9 cellular contexts compared by ENCODE assay signal in the genomic region with DNA sequence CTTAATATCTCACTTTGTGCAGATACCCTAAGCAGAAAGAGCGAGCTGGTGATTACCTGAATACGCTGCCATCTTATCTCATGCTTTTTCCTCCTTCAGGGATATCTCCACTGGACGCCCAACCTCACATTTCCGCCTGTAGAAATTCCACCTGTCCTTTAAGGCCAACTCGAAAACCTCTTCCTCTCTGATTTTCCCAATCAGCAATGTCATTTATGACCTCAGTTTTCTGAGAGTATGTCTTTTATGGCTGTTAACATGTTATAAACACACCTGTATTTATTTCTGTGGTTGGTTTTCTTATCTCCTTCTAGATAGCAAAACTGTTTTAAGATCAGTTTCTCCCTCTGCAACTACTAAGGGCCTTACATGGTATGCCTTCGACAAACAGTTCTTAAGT. TPM values are rescaled to one million over a fixed set of nuclear protein-coding genes. Genes with fewer than 3 reads are reported as not detected.
DNase-seq lines count a peak whose midpoint lies in the region; ATAC-seq and TF ChIP-seq lines count a peak whose summit lies in the region.
"Had no signal": no experiment of that assay in that cellular context is flagged by ENCODE, and none has a peak within 500 bp of the region (broad histone marks: within the 10 kb centered on the region; RNA-seq: fewer than 3 reads in every experiment).

No MANE protein-coding gene starts in this region.

- no peaks in the 10 kb centered on the region for H3K9me2 ChIP-seq in HCT116 (ENCODE audit: insufficient read depth)

- H3K36me3 Mint-ChIP-seq in endodermal cell (ENCODE audit: low read depth): no peaks in the 10 kb centered on the region

- H3K9me3 ChIP-seq in HCT116 (ENCODE audit: control insufficient read depth in 1 of 2, insufficient read depth in 1 of 2, low read depth in 1 of 2, low read length in 2 of 2) (no peaks in the 10 kb centered on the region), Peyer's patch (no peaks in the 10 kb centered on the region), endodermal cell (ENCODE audit: control insufficient read depth, low read length) (no peaks in the 10 kb centered on the region)

- peaks cover 25% of the 10 kb centered on the region for H3K27me3 Mint-ChIP-seq in endodermal cell (ENCODE audit: insufficient read depth)

- RAD21 ChIA-PET in HCT116 (lab: Charles Lee; ENCODE audit: low non-redundant PET in 1 of 2, low total read pairs in 2 of 2, uncharacterized antibody in 2 of 2, unreplicated experiment in 2 of 2): interaction anchor here in 1 of 2 experiments (2.0 kb wide), 1 partner anchor 41 kb away, joined by 8 read pairs; no protein-coding TSS in a partner anchor

- H3K4me3 ChIP-seq in HCT116 (replicated peaks in 1 of 2; ENCODE audit: low read depth in 1 of 2, low read length in 2 of 2) (no peak overlapping the region; a peak in 1 of 4 replicates), Peyer's patch (no peak overlapping the region), endodermal cell (ENCODE audit: low read length) (no peak overlapping the region), rectal smooth muscle tissue (ENCODE audit: low read length) (no peak overlapping the region)

- intact Hi-C loops in HCT116 (cut with micrococcal nuclease) (loop anchor here (1.0 kb wide), 2 partner anchors 11 to 42 kb away; no protein-coding TSS in a partner anchor), head of caudate nucleus (cut with DNase I) (loop anchor here (2.0 kb wide), 1 partner anchor 41 kb away; no protein-coding TSS in a partner anchor)

- no peaks in the 10 kb centered on the region for H3K27me3 ChIP-seq in HCT116 (ENCODE audit: insufficient read depth, low read length)
- no peaks in the 10 kb centered on the region for H3K27me3 ChIP-seq in Peyer's patch
- H3K27me3 ChIP-seq in endodermal cell (ENCODE audit: control insufficient read depth, insufficient read depth, low read length, poor library complexity, severe bottlenecking): peaks cover 31% of the 10 kb centered on the region
- H3K27me3 ChIP-seq in rectal smooth muscle tissue (ENCODE audit: control insufficient read depth, insufficient read depth, low read length): no peaks in the 10 kb centered on the region

- peaks cover 2 to 20% of the 10 kb centered on the region in 2 experiments; a peak in 2 of 4 replicates for H3K4me1 ChIP-seq in HCT116 (ENCODE audit: control insufficient read depth in 1 of 2, insufficient read depth in 2 of 2, low read length in 2 of 2)
- peaks cover 0 to 46% (median 20%) of the 10 kb centered on the region in 4 donors for H3K4me1 ChIP-seq in Peyer's patch
- H3K4me1 ChIP-seq in endodermal cell (ENCODE audit: control insufficient read depth, insufficient read depth, low read length): no peaks in the 10 kb centered on the region
- H3K4me1 ChIP-seq in rectal smooth muscle tissue (ENCODE audit: control insufficient read depth, insufficient read depth, low read length): peaks cover 22% of the 10 kb centered on the region

- CTCF ChIA-PET in HCT116 (lab: Charles Lee): interaction anchor here (0.9 to 2.6 kb wide), 6 partner anchors 13 to 95 kb away, joined by 3 to 30 read pairs (median 10); no protein-coding TSS in a partner anchor

- peak overlapping the region; percentile 81 for H2AFZ ChIP-seq in HCT116 (ENCODE audit: low read depth, low read length, poor library complexity, severe bottlenecking)

- H3K9ac ChIP-seq in HCT116 (ENCODE audit: low read length): no peak overlapping the region
- H3K9ac ChIP-seq in endodermal cell (ENCODE audit: extremely low read depth, low read length, poor library complexity, severe bottlenecking): no peak overlapping the region
- no peak overlapping the region for H3K9ac ChIP-seq in rectal smooth muscle tissue (ENCODE audit: low read length)

- DNase-seq in HCT116 (ENCODE audit: low read depth, low spot score) (no peak), Peyer's patch (no peak), endodermal cell (no peak), DMS153 treated with DMSO at 0.1 percent for 48 hours (lab: John Stamatoyannopoulos, UW; ENCODE audit: unreplicated experiment) (no peak), head of caudate nucleus (no peak)

- H3K4me2 ChIP-seq in HCT116 (ENCODE audit: low read length): peak overlapping the region; percentile 77

- H3K36me3 ChIP-seq in HCT116 (ENCODE audit: control insufficient read depth in 1 of 2, insufficient read depth in 2 of 2, low read length in 2 of 2): peaks cover 0 to 6% of the 10 kb centered on the region in 2 experiments; a peak in 1 of 4 replicates
- no peaks in the 10 kb centered on the region for H3K36me3 ChIP-seq in Peyer's patch
- H3K36me3 ChIP-seq in endodermal cell (ENCODE audit: control insufficient read depth, insufficient read depth, low read length): no peaks in the 10 kb centered on the region
- H3K36me3 ChIP-seq in rectal smooth muscle tissue (ENCODE audit: control insufficient read depth, insufficient read depth, low read length): no peaks in the 10 kb centered on the region

- WGBS in endodermal cell (ENCODE audit: insufficient coverage in 1 of 2, insufficient read length in 1 of 2), 2 experiments: 94 to 97% methylated on average over 4 to 6 of the region's 6 CpGs

- H3K9me3 Mint-ChIP-seq in endodermal cell: no peaks in the 10 kb centered on the region

- TF ChIP-seq POLR2A in HCT116 (IDR thresholded peaks at IDR 0.05; ENCODE audit: borderline replicate concordance, extremely low read depth, insufficient read depth, insufficient read length): no peak
- no peak for TF ChIP-seq POLR2A in Peyer's patch (IDR thresholded peaks at IDR 0.05)

- ATAC-seq in HCT116 (no peak), GM19351 (IDR thresholded peaks at IDR 0.05; ENCODE audit: unreplicated experiment) (no peak), GM21528 (IDR thresholded peaks at IDR 0.05; ENCODE audit: low FRiP score, unreplicated experiment) (no peak)

- POLR2A ChIA-PET in HCT116 (lab: Charles Lee): no interaction called here

- TF ChIP-seq RAD21 in HCT116 (IDR thresholded peaks at IDR 0.05; ENCODE audit: low read depth): no peak

- BruUV-seq in HCT116 (replicated peaks; lab: Mats Ljungman, UMichigan): no TSS peak

- H3K79me2 ChIP-seq in HCT116 (ENCODE audit: insufficient read depth, low read length): peaks cover 15% of the 10 kb centered on the region; the same call in 1 of the 2 replicates

- H3K27ac ChIP-seq in HCT116 (ENCODE audit: low read depth, low read length): no peak overlapping the region
- H3K27ac ChIP-seq in Peyer's patch: peak overlapping the region; percentile 93 to 95 (median 93)
- no peak overlapping the region for H3K27ac ChIP-seq in endodermal cell (ENCODE audit: low read depth, low read length)
- H3K27ac ChIP-seq in rectal smooth muscle tissue (ENCODE audit: low read depth, low read length): peak overlapping the region; percentile 81

- no peak overlapping the region for H3K27ac Mint-ChIP-seq in endodermal cell

- TF ChIP-seq CTCF in HCT116 (IDR thresholded peaks at IDR 0.05 in 2 of 3, conservative IDR thresholded peaks at IDR 0.05 in 1 of 3; ENCODE audit: borderline replicate concordance in 1 of 3, insufficient read depth in 1 of 3, low read depth in 2 of 3, low read length in 2 of 3) (no peak), Peyer's patch (IDR thresholded peaks at IDR 0.05) (no peak), endodermal cell (conservative IDR thresholded peaks at IDR 0.05) (no peak)

- peaks cover 6% of the 10 kb centered on the region for H3K4me1 Mint-ChIP-seq in endodermal cell

- H4K20me1 ChIP-seq in HCT116 (ENCODE audit: insufficient read depth): no peaks in the 10 kb centered on the region

- peak overlapping the region; percentile 62 for H3K4me3 Mint-ChIP-seq in endodermal cell

TF ChIP-seq in HCT116, 20 proteins besides CTCF, POLR2A, EP300 and RAD21:
- TF ChIP-seq JUND (IDR thresholded peaks at IDR 0.05): no peak
- TF ChIP-seq EZH2 (IDR thresholded peaks at IDR 0.05): no peak
- TF ChIP-seq EZH2phosphoT487 (IDR thresholded peaks at IDR 0.05; ENCODE audit: borderline replicate concordance): no peak
- no peak for TF ChIP-seq EGR1 (IDR thresholded peaks at IDR 0.05; ENCODE audit: low read depth)
- TF ChIP-seq SIN3A (IDR thresholded peaks at IDR 0.05; ENCODE audit: low read depth): no peak
- no peak for TF ChIP-seq ATF3 (IDR thresholded peaks at IDR 0.05)
- no peak for TF ChIP-seq SP1 (IDR thresholded peaks at IDR 0.05; ENCODE audit: low read depth)
- TF ChIP-seq SRF (IDR thresholded peaks at IDR 0.05; ENCODE audit: low read depth): no peak
- TF ChIP-seq POLR2AphosphoS5 (IDR thresholded peaks at IDR 0.05; ENCODE audit: low read depth, low read length): no peak
- no peak for TF ChIP-seq ZNF274 (IDR thresholded peaks at IDR 0.05; ENCODE audit: low read depth, low read length)
- TF ChIP-seq CBX3 (IDR thresholded peaks at IDR 0.05; ENCODE audit: low read depth): no peak
- TF ChIP-seq, protein P1, sequence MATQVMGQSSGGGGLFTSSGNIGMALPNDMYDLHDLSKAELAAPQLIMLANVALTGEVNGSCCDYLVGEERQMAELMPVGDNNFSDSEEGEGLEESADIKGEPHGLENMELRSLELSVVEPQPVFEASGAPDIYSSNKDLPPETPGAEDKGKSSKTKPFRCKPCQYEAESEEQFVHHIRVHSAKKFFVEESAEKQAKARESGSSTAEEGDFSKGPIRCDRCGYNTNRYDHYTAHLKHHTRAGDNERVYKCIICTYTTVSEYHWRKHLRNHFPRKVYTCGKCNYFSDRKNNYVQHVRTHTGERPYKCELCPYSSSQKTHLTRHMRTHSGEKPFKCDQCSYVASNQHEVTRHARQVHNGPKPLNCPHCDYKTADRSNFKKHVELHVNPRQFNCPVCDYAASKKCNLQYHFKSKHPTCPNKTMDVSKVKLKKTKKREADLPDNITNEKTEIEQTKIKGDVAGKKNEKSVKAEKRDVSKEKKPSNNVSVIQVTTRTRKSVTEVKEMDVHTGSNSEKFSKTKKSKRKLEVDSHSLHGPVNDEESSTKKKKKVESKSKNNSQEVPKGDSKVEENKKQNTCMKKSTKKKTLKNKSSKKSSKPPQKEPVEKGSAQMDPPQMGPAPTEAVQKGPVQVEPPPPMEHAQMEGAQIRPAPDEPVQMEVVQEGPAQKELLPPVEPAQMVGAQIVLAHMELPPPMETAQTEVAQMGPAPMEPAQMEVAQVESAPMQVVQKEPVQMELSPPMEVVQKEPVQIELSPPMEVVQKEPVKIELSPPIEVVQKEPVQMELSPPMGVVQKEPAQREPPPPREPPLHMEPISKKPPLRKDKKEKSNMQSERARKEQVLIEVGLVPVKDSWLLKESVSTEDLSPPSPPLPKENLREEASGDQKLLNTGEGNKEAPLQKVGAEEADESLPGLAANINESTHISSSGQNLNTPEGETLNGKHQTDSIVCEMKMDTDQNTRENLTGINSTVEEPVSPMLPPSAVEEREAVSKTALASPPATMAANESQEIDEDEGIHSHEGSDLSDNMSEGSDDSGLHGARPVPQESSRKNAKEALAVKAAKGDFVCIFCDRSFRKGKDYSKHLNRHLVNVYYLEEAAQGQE (IDR thresholded peaks at IDR 0.05; ENCODE audit: low read depth): no peak

RNA-seq across cellular contexts. Expression of gene CD34, which starts 41.1 kb away (rescaled TPM):
- total RNA-seq in HCT116 (2021; ENCODE audit: unreplicated experiment) (0.07 TPM), Peyer's patch (10 to 100 TPM in 3 of 4 donors, 1 to 10 TPM in 1; 4.6 to 21.9 (median 19.6) TPM), endodermal cell (1 to 10 TPM; 1.6 to 6.9 TPM)
- polyA plus RNA-seq in HCT116 (2012): not detected in 2 replicates
- 1.2 TPM for polyA plus RNA-seq in endodermal cell (2013, experiment 1 of 2)
- 0.99 TPM for polyA plus RNA-seq in endodermal cell (2013, experiment 2 of 2)
- total RNA-seq: epithelial cell of proximal tubule had no signal

Comparison
In these comparisons a context has a peak if more than half of its experiments do, and no peak if none do; other contexts are left out.
1. H3K27ac ChIP-seq: peak in Peyer's patch (4 of 4) and rectal smooth muscle tissue (single experiment); none in HCT116 (single experiment) and endodermal cell (single experiment).